8 cellular contexts compared by ENCODE assay signal in genomic region chr11:313787-314547, GRCh38. TPM values are rescaled to one million over a fixed set of nuclear protein-coding genes. Genes with fewer than 3 reads are reported as not detected.
DNase-seq lines count a peak whose midpoint lies in the region; ATAC-seq and TF ChIP-seq lines count a peak whose summit lies in the region.

IFITM1 (plus strand) TSS chr11:314040; CDS start chr11:314171, 131 bp downstream.

- peaks cover 22 to 46% (median 42%) of the 10 kb centered on the region in 3 donors for H3K27me3 Mint-ChIP-seq in CD14-positive monocyte (ENCODE audit: low read depth in 3 of 3)

- no peaks in the 10 kb centered on the region for H3K36me3 ChIP-seq in adipocyte (ENCODE audit: control insufficient read depth, insufficient read depth, low read length, severe bottlenecking)
- H3K36me3 ChIP-seq in left ventricle myocardium inferior = no peaks in the 10 kb centered on the region
- no peaks in the 10 kb centered on the region for H3K36me3 ChIP-seq in sigmoid colon

- H3K9me3 ChIP-seq in adipocyte (ENCODE audit: control insufficient read depth, low read length) = no peaks in the 10 kb centered on the region
- H3K9me3 ChIP-seq in left ventricle myocardium inferior (replicated peaks) = no peaks in the 10 kb centered on the region
- no peaks in the 10 kb centered on the region for H3K9me3 ChIP-seq in sigmoid colon

- H3K27me3 ChIP-seq in adipocyte (replicated peaks; ENCODE audit: control insufficient read depth, insufficient read depth, low read length) (no peaks in the 10 kb centered on the region), left ventricle myocardium inferior (ENCODE audit: low read depth) (peaks cover 67% of the 10 kb centered on the region), sigmoid colon (peaks cover 5 to 19% (median 11%) of the 10 kb centered on the region in 3 donors)

- H3K36me3 Mint-ChIP-seq in CD14-positive monocyte = peaks cover 12 to 17% of the 10 kb centered on the region in 2 donors

- peak within 1 kb of the TSS; percentile 85 for H3K9ac ChIP-seq in adipocyte (ENCODE audit: low read length)

- H3K4me3 Mint-ChIP-seq in CD14-positive monocyte = peak within 1 kb of the TSS; percentile 73 to 90

- peak; percentile 46 to 56 for TF ChIP-seq POLR2A in sigmoid colon (IDR thresholded peaks at IDR 0.05)

- no peak for TF ChIP-seq EP300 in sigmoid colon (IDR thresholded peaks at IDR 0.05)

- peaks cover 0 to 6% (median 1%) of the 10 kb centered on the region in 7 donors for H3K9me3 Mint-ChIP-seq in CD14-positive monocyte

- H3K27ac ChIP-seq in left ventricle myocardium inferior (replicated peaks) (peak within 1 kb of the TSS; percentile 94), sigmoid colon (peak within 1 kb of the TSS; percentile 65 to 82 (median 74))

- H3K4me3 ChIP-seq in adipocyte (ENCODE audit: low read length) (peak within 1 kb of the TSS; percentile 80), left ventricle myocardium inferior (peak within 1 kb of the TSS; percentile 74), sigmoid colon (peak within 1 kb of the TSS; percentile 19 to 52 (median 45))

- TF ChIP-seq CTCF in CD14-positive monocyte (IDR thresholded peaks at IDR 0.05) (no peak), GM20000 (IDR thresholded peaks at IDR 0.05; ENCODE audit: extremely low read depth, missing control alignments) (no peak), left ventricle myocardium inferior (IDR thresholded peaks at IDR 0.05; ENCODE audit: borderline replicate concordance) (no peak), sigmoid colon (IDR thresholded peaks at IDR 0.05) (no peak)

- intact Hi-C loops in CD14-positive monocyte (cut with micrococcal nuclease) (no loop called here), left ventricle myocardium inferior (cut with micrococcal nuclease) (no loop called here), sigmoid colon (cut with DNase I) (no loop called here)

- DNase-seq in CD14-positive monocyte (ENCODE audit: low spot score) = no peak
- peak; percentile 90 for DNase-seq in GM20000 (ENCODE audit: low spot score)
- peak; percentile 28 for DNase-seq in OCI-M2 (lab: John Stamatoyannopoulos, UW; ENCODE audit: unreplicated experiment)
- peak; percentile 89 for DNase-seq in adipocyte (ENCODE audit: low read depth)
- no peak for DNase-seq in left ventricle myocardium inferior
- no peak for DNase-seq in sigmoid colon
- DNase-seq in SW480 (ENCODE audit: low spot score) = no peak

- no peak for ATAC-seq in HG03039 (IDR thresholded peaks at IDR 0.05; ENCODE audit: unreplicated experiment)

- peak within 1 kb of the TSS; percentile 57 to 77 (median 69) for H3K27ac Mint-ChIP-seq in CD14-positive monocyte

- H3K4me1 ChIP-seq in adipocyte (ENCODE audit: control insufficient read depth, insufficient read depth, low read length) = peaks cover 38% of the 10 kb centered on the region
- peaks cover 62% of the 10 kb centered on the region for H3K4me1 ChIP-seq in left ventricle myocardium inferior
- H3K4me1 ChIP-seq in sigmoid colon = peaks cover 0 to 47% (median 31%) of the 10 kb centered on the region in 4 donors

- peaks cover 41% of the 10 kb centered on the region for H3K4me1 Mint-ChIP-seq in CD14-positive monocyte

- 3 to 5% methylated on average over 18 of the region's 18 CpGs for WGBS in sigmoid colon, 2 donors

RNA-seq across cellular contexts. Expression of gene IFITM1, which starts in this region (rescaled TPM):
- polyA plus RNA-seq in CD14-positive monocyte = 10 to 100 TPM; 26.0 to 36.3 TPM
- total RNA-seq in left ventricle myocardium inferior = 83.5 TPM
- total RNA-seq in sigmoid colon = 10 to 100 TPM; 82.4 to 94.2 (median 92.6) TPM
- 100 to 1,000 TPM in 1 of 3 donors, 10 to 100 TPM in 2; 41.2 to 580 (median 58.9) TPM for polyA plus RNA-seq in sigmoid colon

Comparison
In these comparisons a context has a peak if more than half of its experiments do, and no peak if none do; other contexts are left out.
1. DNase-seq: peak in GM20000 (single experiment), OCI-M2 (single experiment) and adipocyte (single experiment); none in CD14-positive monocyte (single experiment), left ventricle myocardium inferior (single experiment), sigmoid colon (single experiment) and SW480 (single experiment).
2. Peak in every context shown above with its lines, with median percentiles within 50 percentile points of each other: H3K4me3 ChIP-seq.